ENCODE assay signal across 8 cellular contexts in the genomic region with DNA sequence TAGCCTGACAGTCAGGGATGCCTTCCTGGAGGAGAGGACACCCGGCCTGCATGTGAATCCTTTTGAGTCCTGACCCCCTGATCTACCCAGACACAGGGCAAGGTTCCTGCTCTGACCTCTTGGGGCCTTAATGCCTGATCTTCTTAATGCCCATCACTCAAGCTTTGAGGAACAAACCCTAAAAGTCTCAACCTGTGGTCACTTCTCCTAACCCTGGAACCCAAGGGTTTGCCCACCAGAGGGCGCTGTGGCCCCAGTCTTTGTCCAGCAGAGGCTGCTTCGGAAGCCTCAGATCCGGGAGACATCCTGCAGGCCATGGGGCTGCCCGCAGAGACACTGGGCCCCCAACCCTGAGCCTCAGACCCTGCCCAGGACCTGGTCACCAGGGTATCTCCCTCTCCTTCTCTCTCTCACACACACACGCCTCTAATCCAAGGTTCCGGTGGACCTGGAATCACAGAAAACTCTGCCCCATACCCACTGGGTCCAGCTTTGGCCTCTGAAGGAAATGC. TPM values are rescaled to one million over a fixed set of nuclear protein-coding genes. Genes with fewer than 3 reads are reported as not detected.
DNase-seq lines count a peak whose midpoint lies in the region; ATAC-seq and TF ChIP-seq lines count a peak whose summit lies in the region.

No MANE protein-coding gene starts in this region.

- no peak overlapping the region for H3K27ac Mint-ChIP-seq in chondrocyte (ENCODE audit: unreplicated experiment)

- H3K36me3 ChIP-seq in right lobe of liver = no peaks in the 10 kb centered on the region

- peaks cover 0 to 5% of the 10 kb centered on the region in 2 donors for H3K27me3 ChIP-seq in right lobe of liver

- TF ChIP-seq CTCF in chondrocyte (IDR thresholded peaks at IDR 0.05) (peak; percentile 92), right lobe of liver (IDR thresholded peaks at IDR 0.05) (peak; percentile 74 to 84 (median 79))

- peak; percentile 50 for DNase-seq in NK-92 treated with Interleukin-12 subunit alpha and Interleukin-12 subunit beta, amount 100 ng/mL, for 24 hours (lab: John Stamatoyannopoulos, UW)
- no peak for DNase-seq in NK-92 (lab: John Stamatoyannopoulos, UW; ENCODE audit: unreplicated experiment)
- DNase-seq in NCI-H2227 treated with DMSO at 0.1 percent for 48 hours (lab: John Stamatoyannopoulos, UW) = peak; percentile 86
- DNase-seq in activated CD4-positive, alpha-beta T cell treated with anti-CD3 and anti-CD28 coated beads for 24 hours (ENCODE audit: low read depth in 2 of 2) = peak; percentile 67 to 86
- no peak for DNase-seq in chondrocyte (ENCODE audit: low spot score)
- DNase-seq in right lobe of liver = peak; percentile 75 to 81 (median 81)
- DNase-seq in stimulated activated CD8-positive, alpha-beta memory T cell treated with anti-CD3 and anti-CD28 coated beads, Interleukin-12 subunit alpha, Interleukin-12 subunit beta, amount 100 ng/mL, for 1 hour (ENCODE audit: low read depth) = peak; percentile 54

- H3K36me3 Mint-ChIP-seq in chondrocyte (ENCODE audit: low read depth) = no peaks in the 10 kb centered on the region

- no peaks in the 10 kb centered on the region for H3K9me3 Mint-ChIP-seq in chondrocyte (ENCODE audit: low read depth)

- H3K4me1 Mint-ChIP-seq in chondrocyte (ENCODE audit: low read depth) = peaks cover 9% of the 10 kb centered on the region

- H3K9me3 ChIP-seq in right lobe of liver = no peaks in the 10 kb centered on the region

- no peaks in the 10 kb centered on the region for H3K4me1 ChIP-seq in right lobe of liver

- H3K27ac ChIP-seq in right lobe of liver = no peak overlapping the region

- 22% methylated on average over 6 of the region's 7 CpGs for WGBS in right lobe of liver (ENCODE audit: insufficient coverage, low coverage, low lambda C conversion rate, missing lambda C conversion rate)

- intact Hi-C loops in right lobe of liver (cut with DNase I) = loop anchor here in 1 of 2 donors (10.0 kb wide), 1 partner anchor 339 kb away; no protein-coding TSS in a partner anchor

- no peak overlapping the region for H3K4me3 ChIP-seq in right lobe of liver

- peaks cover 3% of the 10 kb centered on the region for H3K27me3 Mint-ChIP-seq in chondrocyte (ENCODE audit: low read depth)

- peak; percentile 76 to 93 (median 90) for ATAC-seq in right lobe of liver
- ATAC-seq in HG02798 (IDR thresholded peaks at IDR 0.05; ENCODE audit: poor library complexity, unreplicated experiment) = no peak

- TF ChIP-seq POLR2A in right lobe of liver (IDR thresholded peaks at IDR 0.05) = no peak

- no peak overlapping the region for H3K4me3 Mint-ChIP-seq in chondrocyte (ENCODE audit: unreplicated experiment)

RNA-seq across cellular contexts. Expression of a gene that starts 9.8 kb away (rescaled TPM):
- total RNA-seq in chondrocyte (2.1 to 4.8 TPM (median 2.4 TPM) in 3 replicates), right lobe of liver (not detected)

RNA-seq across cellular contexts. Expression of a gene that starts 22.4 kb away (rescaled TPM):
- total RNA-seq in chondrocyte (132 to 297 TPM (median 295 TPM) in 3 replicates), right lobe of liver (1 to 10 TPM; 2.7 to 8.7 (median 6.7) TPM)

RNA-seq across cellular contexts. Expression of a gene that starts 30.6 kb away (rescaled TPM):
- total RNA-seq in chondrocyte (21.3 to 28.0 TPM (median 26.4 TPM) in 3 replicates), right lobe of liver (10 to 100 TPM in 1 of 6 experiments, 1 to 10 TPM in 5; 3.5 to 19.1 (median 6.2) TPM)

Comparison
In these comparisons a context has a peak if more than half of its experiments do, and no peak if none do; other contexts are left out.
1. DNase-seq: peak in NK-92 treated with Interleukin-12 subunit alpha and Interleukin-12 subunit beta, amount 100 ng/mL, for 24 hours (single experiment), NCI-H2227 treated with DMSO at 0.1 percent for 48 hours (single experiment), activated CD4-positive, alpha-beta T cell treated with anti-CD3 and anti-CD28 coated beads for 24 hours (2 of 2), right lobe of liver (3 of 3) and stimulated activated CD8-positive, alpha-beta memory T cell treated with anti-CD3 and anti-CD28 coated beads, Interleukin-12 subunit alpha, Interleukin-12 subunit beta, amount 100 ng/mL, for 1 hour (single experiment); none in NK-92 (single experiment) and chondrocyte (single experiment).
2. RNA of a gene that starts 22.4 kb away (total RNA-seq): 132 to 297 TPM in chondrocyte; 2.7 to 8.7 TPM in right lobe of liver; every median in the first group is over 10 times any median in the second.